Comparison of ENCODE assay signal across 23 cellular contexts in genomic region chr7:101239951-101240220, GRCh38. TPM values are rescaled to one million over a fixed set of nuclear protein-coding genes. Genes with fewer than 3 reads are reported as not detected.
A peak's percentile ranks its signal among the peaks of the same experiment; 100 is the strongest.
DNase-seq lines count a peak whose midpoint lies in the region; ATAC-seq, FAIRE-seq and TF ChIP-seq lines count a peak whose summit lies in the region.
"Had no signal": no experiment of that assay in that cellular context is flagged by ENCODE, and none has a peak within 500 bp of the region (broad histone marks: within the 10 kb centered on the region; RNA-seq: fewer than 3 reads in every experiment).

No MANE protein-coding gene starts in this region.

- H3K4me1 ChIP-seq in BLaER1 (peaks cover 85% of the 10 kb centered on the region), NT2/D1 (ENCODE audit: insufficient read depth, insufficient read length) (peaks cover 10% of the 10 kb centered on the region), left lung (peaks cover 8 to 73% of the 10 kb centered on the region in 2 donors), small intestine (ENCODE audit: control insufficient read depth in 2 of 2, insufficient read depth in 1 of 2, low read depth in 1 of 2, low read length in 1 of 2) (peaks cover 0 to 1% of the 10 kb centered on the region in 2 donors)

- H3K4me2 ChIP-seq in BLaER1, result peak overlapping the region; percentile 99

- WGBS in small intestine, 3 donors, result 8 to 72% (median 42%) methylated on average over 9 of the region's 9 CpGs

- FAIRE-seq in small intestine (lab: Jason Lieb, UNC), result no peak

- H3K27me3 ChIP-seq in BLaER1 (no peaks in the 10 kb centered on the region), NT2/D1 (ENCODE audit: insufficient read depth, insufficient read length) (no peaks in the 10 kb centered on the region), left lung (no peaks in the 10 kb centered on the region), small intestine (ENCODE audit: control insufficient read depth in 2 of 2, insufficient read depth in 2 of 2, low read length in 2 of 2) (no peaks in the 10 kb centered on the region)

- H3K9me3 ChIP-seq in BLaER1, result no peaks in the 10 kb centered on the region
- no peaks in the 10 kb centered on the region for H3K9me3 ChIP-seq in NT2/D1 (ENCODE audit: insufficient read depth, low read length)
- no peaks in the 10 kb centered on the region for H3K9me3 ChIP-seq in left lung
- H3K9me3 ChIP-seq in small intestine (ENCODE audit: control insufficient read depth, low read depth), result no peaks in the 10 kb centered on the region

- in situ Hi-C loops in GM13976 (cut with MboI; ENCODE audit: low sequenced_read_pairs, unreplicated experiment), result no loop called here

- H3K36me3 ChIP-seq in BLaER1 (peaks cover 42% of the 10 kb centered on the region), NT2/D1 (ENCODE audit: insufficient read depth, insufficient read length, low read length) (peaks cover 44% of the 10 kb centered on the region), left lung (peaks cover 0 to 54% of the 10 kb centered on the region in 2 donors), small intestine (ENCODE audit: control insufficient read depth in 2 of 2, insufficient read depth in 2 of 2, low read length in 2 of 2) (peaks cover 0 to 5% of the 10 kb centered on the region in 2 donors)

- intact Hi-C loops in left lung (cut with DNase I), result no loop called here

- no peak overlapping the region for H3K4me3 ChIP-seq in BLaER1
- no peak overlapping the region for H3K4me3 ChIP-seq in NT2/D1 (ENCODE audit: insufficient read length, low read depth)
- no peak overlapping the region for H3K4me3 ChIP-seq in left lung
- H3K4me3 ChIP-seq in small intestine (ENCODE audit: low read depth in 1 of 2, low read length in 2 of 2), result peak overlapping the region in 1 of 2 donors; percentile 84

- ATAC-seq in left lung (no peak), HG02840 (IDR thresholded peaks at IDR 0.05; ENCODE audit: low FRiP score, unreplicated experiment) (no peak)
- ATAC-seq: activated CD4-positive, CD25-positive, alpha-beta regulatory T cell treated with anti-CD3 and anti-CD28 coated beads, Interleukin-2, amount 50 U/mL, for 24 hours; HCT116; stimulated activated naive CD8-positive, alpha-beta T cell treated with anti-CD3 and anti-CD28 coated beads, Interleukin-15, amount 100 ng/mL, for 72 hours had no signal

- TF ChIP-seq CTCF in left lung (IDR thresholded peaks at IDR 0.05), result no peak
- TF ChIP-seq CTCF in GM13976 (IDR thresholded peaks at IDR 0.05; ENCODE audit: borderline replicate concordance, control extremely low read depth, extremely low read depth, insufficient read depth, missing control alignments), result no peak

- H3K27ac ChIP-seq in BLaER1 (peak overlapping the region; percentile 89), left lung (peak overlapping the region; percentile 65 to 70), small intestine (ENCODE audit: low read depth in 1 of 2, low read length in 1 of 2) (peak overlapping the region; percentile 97 to 99)

- H4K20me1 ChIP-seq in BLaER1, result peaks cover 9% of the 10 kb centered on the region; the same call in 1 of the 2 replicates

- H3K9ac ChIP-seq in BLaER1 (peak overlapping the region; percentile 81), NT2/D1 (ENCODE audit: insufficient read length, low read depth) (peak overlapping the region; percentile 56)

- no peak for DNase-seq in NT2/D1 (ENCODE audit: low read depth, low spot score)
- DNase-seq in left lung, result no peak
- DNase-seq in small intestine, result peak; percentile 78
- DNase-seq in NCI-H1105 (lab: John Stamatoyannopoulos, UW), result no peak
- DNase-seq in anterior cingulate cortex (lab: John Stamatoyannopoulos, UW), result no peak
- DNase-seq in GM13976 (ENCODE audit: low spot score), result no peak
- DNase-seq: activated T-cell treated with anti-CD3 and anti-CD28 coated beads, Interleukin-2, amount 50 U/mL, for 1 hour; CD4-positive, CD25-positive, alpha-beta regulatory T cell; DMS53; GDM1; KG1; NCI-H1694; NCI-H2171 treated with DMSO at 0.1 percent for 48 hours; NCI-H526; stimulated activated naive CD8-positive, alpha-beta T cell treated with anti-CD3 and anti-CD28 coated beads, Interleukin-15, amount 100 ng/mL, for 72 hours had no signal

RNA-seq across cellular contexts. Expression of gene CLDN15, which starts 2.3 kb away (rescaled TPM):
- 1 to 10 TPM; 7.6 to 8.4 TPM for total RNA-seq in left lung
- polyA plus RNA-seq in small intestine, result 100 to 1,000 TPM; 303 to 315 (median 314) TPM

RNA-seq across cellular contexts. Expression of gene FIS1, which starts 5.0 kb away (rescaled TPM):
- total RNA-seq in left lung, result 100 to 1,000 TPM; 144 to 148 TPM
- 100 to 1,000 TPM; 236 to 319 (median 248) TPM for polyA plus RNA-seq in small intestine

RNA-seq across cellular contexts. Expression of gene ZNHIT1, which starts 21.9 kb away (rescaled TPM):
- total RNA-seq in left lung, result 10 to 100 TPM; 66.1 to 70.5 TPM
- 100 to 1,000 TPM; 118 to 240 (median 208) TPM for polyA plus RNA-seq in small intestine

RNA-seq across cellular contexts. Expression of gene PLOD3, which starts 22.5 kb away (rescaled TPM):
- 100 to 1,000 TPM in 1 of 2 donors, 10 to 100 TPM in 1; 97.1 to 120 TPM for total RNA-seq in left lung
- polyA plus RNA-seq in small intestine, result 10 to 100 TPM; 54.8 to 67.0 (median 62.8) TPM

RNA-seq across cellular contexts. Expression of gene MOGAT3, which starts 39.0 kb away (rescaled TPM):
- not detected for total RNA-seq in left lung
- 10 to 100 TPM; 15.4 to 63.3 (median 58.9) TPM for polyA plus RNA-seq in small intestine
- total RNA-seq: CD4-positive, CD25-positive, alpha-beta regulatory T cell; pulmonary artery endothelial cell; RPMI7951 had no signal
- polyA plus RNA-seq: adipose tissue; AG04450; CD4-positive, CD25-positive, alpha-beta regulatory T cell had no signal
